In genomic region chr6:152746172-152746553, GRCh38 we compare ENCODE assay signal across 16 cellular contexts. TPM values are rescaled to one million over a fixed set of nuclear protein-coding genes. Genes with fewer than 3 reads are reported as not detected.
A peak's percentile ranks its signal among the peaks of the same experiment; 100 is the strongest.
DNase-seq lines count a peak whose midpoint lies in the region; FAIRE-seq and TF ChIP-seq lines count a peak whose summit lies in the region.
"Had no signal": no experiment of that assay in that cellular context is flagged by ENCODE, and none has a peak within 500 bp of the region (broad histone marks: within the 10 kb centered on the region; RNA-seq: fewer than 3 reads in every experiment).

No MANE protein-coding gene starts in this region.

- FAIRE-seq in bronchial epithelial cell (lab: Jason Lieb, UNC), result peak; percentile 93
- FAIRE-seq: GM19239 had no signal

- H3K79me2 ChIP-seq in PC-9 (ENCODE audit: low read depth), result no peaks in the 10 kb centered on the region

- CTCF ChIA-PET in PC-9 (lab: Charles Lee), result no interaction called here

- POLR2A ChIA-PET in PC-9 (lab: Charles Lee; ENCODE audit: unreplicated experiment), result no interaction called here

- H3K27me3 ChIP-seq in PC-9 (ENCODE audit: insufficient read depth, low read depth) (no peaks in the 10 kb centered on the region), bronchial epithelial cell (ENCODE audit: control insufficient read depth, insufficient read depth, low read length) (no peaks in the 10 kb centered on the region)
- H3K27me3 ChIP-seq: BLaER1 had no signal

- H3K4me3 ChIP-seq in PC-9 (no peak overlapping the region), bronchial epithelial cell (ENCODE audit: low read depth, low read length) (no peak overlapping the region)
- H3K4me3 ChIP-seq: BLaER1 had no signal

- H3K9me3 ChIP-seq in PC-9 (ENCODE audit: insufficient read depth, low read depth), result no peaks in the 10 kb centered on the region
- H3K9me3 ChIP-seq: BLaER1 had no signal

- TF ChIP-seq CTCF in PC-9 (conservative IDR thresholded peaks at IDR 0.05) (no peak), bronchial epithelial cell (IDR thresholded peaks at IDR 0.05; ENCODE audit: insufficient read depth, low read length, severe bottlenecking) (no peak)

- peak; percentile 52 for DNase-seq in EL
- peak in 1 of 2 experiments; percentile 37 for DNase-seq in PC-9
- peak; percentile 96 for DNase-seq in bronchial epithelial cell (ENCODE audit: low read depth)
- DNase-seq in kidney glomerular epithelial cell (lab: John Stamatoyannopoulos, UW), result peak; percentile 78
- DNase-seq in dermis blood vessel endothelial cell, result no peak
- DNase-seq in activated gamma-delta T cell treated with Interleukin-2 at 50 U/mL for 16 hours, result no peak
- DNase-seq in C1 segment of cervical spinal cord (lab: John Stamatoyannopoulos, UW), result no peak
- no peak for DNase-seq in 8988T
- DNase-seq: activated CD8-positive, alpha-beta T cell treated with anti-CD3 and anti-CD28 coated beads, Interleukin-2, amount 10 ng/mL, durations not matched to agents 7 days and 5 days; activated effector memory CD4-positive, alpha-beta T cell treated with Interleukin-2 at 50 U/mL for 16 hours; endodermal cell; naive thymus-derived CD4-positive, alpha-beta T cell; NCI-H2029; SIG-M5 had no signal

- no peaks in the 10 kb centered on the region; the same call in 1 of the 2 replicates for H3K9me2 ChIP-seq in PC-9 (ENCODE audit: insufficient read depth)

- no peaks in the 10 kb centered on the region for H4K20me1 ChIP-seq in PC-9 (ENCODE audit: insufficient read depth)
- H4K20me1 ChIP-seq: BLaER1 had no signal

- no peak overlapping the region for H2AFZ ChIP-seq in PC-9

- H3F3A ChIP-seq in PC-9 (ENCODE audit: insufficient read depth, low read depth), result no peaks in the 10 kb centered on the region

- 0 out of 2 replicates have a peak, but pooled peaks cover 6% of the 10 kb centered on the region for H3K4me1 ChIP-seq in PC-9 (replicated peaks; ENCODE audit: insufficient read depth)
- H3K4me1 ChIP-seq: BLaER1 had no signal

- H3K27ac ChIP-seq in PC-9, result peak overlapping the region; percentile 35
- H3K27ac ChIP-seq: BLaER1 had no signal

- H3K36me3 ChIP-seq in PC-9 (ENCODE audit: low read depth), result no peaks in the 10 kb centered on the region
- H3K36me3 ChIP-seq in bronchial epithelial cell (ENCODE audit: control insufficient read depth, insufficient read depth, low read length), result no peaks in the 10 kb centered on the region
- H3K36me3 ChIP-seq: BLaER1 had no signal

- H3K4me2 ChIP-seq in PC-9, result 0 out of 2 replicates have a peak overlapping the region, but pooled peaks have one; percentile 1
- H3K4me2 ChIP-seq: BLaER1 had no signal

- no TSS peak for BruUV-seq in PC-9 (replicated peaks; lab: Mats Ljungman, UMichigan)

- intact Hi-C loops in PC-9 (cut with micrococcal nuclease; ENCODE audit: unreplicated experiment), result loop anchor here (10.0 kb wide), 1 partner anchor 279 kb away; no protein-coding TSS in a partner anchor

RNA-seq across cellular contexts. Expression of gene VIP, which starts 4.4 kb away (rescaled TPM):
- not detected in 2 replicates for total RNA-seq in PC-9 (2021)
- total RNA-seq in bronchial epithelial cell, result under 0.01 and 0.64 TPM in 2 replicates
- 0.56 and 1.7 TPM in 2 replicates for total RNA-seq in dermis blood vessel endothelial cell
- total RNA-seq: activated CD8-positive, alpha-beta T cell treated with anti-CD3 and anti-CD28 coated beads, Interleukin-2, amount 10 ng/mL, durations not matched to agents 7 days and 5 days; endodermal cell; naive thymus-derived CD4-positive, alpha-beta T cell had no signal

RNA-seq across cellular contexts. Expression of gene MYCT1, which starts 48.5 kb away (rescaled TPM):
- total RNA-seq in PC-9 (2021), result not detected in 2 replicates
- 0.13 and 0.53 TPM in 2 replicates for total RNA-seq in bronchial epithelial cell
- 112 and 162 TPM in 2 replicates for total RNA-seq in dermis blood vessel endothelial cell
- total RNA-seq: activated CD8-positive, alpha-beta T cell treated with anti-CD3 and anti-CD28 coated beads, Interleukin-2, amount 10 ng/mL, durations not matched to agents 7 days and 5 days had no signal

Comparison
In these comparisons a context has a peak if more than half of its experiments do, and no peak if none do; other contexts are left out.
1. DNase-seq: peak in EL (single experiment), bronchial epithelial cell (single experiment) and kidney glomerular epithelial cell (single experiment); none in dermis blood vessel endothelial cell (single experiment), activated gamma-delta T cell treated with Interleukin-2 at 50 U/mL for 16 hours (single experiment), C1 segment of cervical spinal cord (0 of 14) and 8988T (single experiment).
2. RNA of gene MYCT1, which starts 48.5 kb away (total RNA-seq): 112 to 162 TPM in dermis blood vessel endothelial cell; 0.13 to 0.53 TPM in bronchial epithelial cell and not detected in PC-9; every median in the first group is over 10 times any median in the second.